In genomic region chr17:21316887-21317500, GRCh38 we compare ENCODE assay signal across 8 cellular contexts. TPM values are rescaled to one million over a fixed set of nuclear protein-coding genes. Genes with fewer than 3 reads are reported as not detected.
DNase-seq lines count a peak whose midpoint lies in the region; ATAC-seq lines count a peak whose summit lies in the region.
"Not testable (repeated sequence)": the region's sequence is repeated elsewhere in the genome, so short reads cannot be mapped to it uniquely, and the experiment has no call there.

No MANE protein-coding gene starts in this region.

- peak overlapping the region in 1 of 2 donors; percentile 38 for H3K9ac ChIP-seq in stomach smooth muscle (ENCODE audit: low read length in 2 of 2)

- not testable (repeated sequence) for H3K9me3 Mint-ChIP-seq in activated naive CD8-positive, alpha-beta T cell treated with anti-CD3 and anti-CD28 coated beads, Interleukin-2, amount 50 U/mL, for 24 hours

- intact Hi-C loops in left colon (cut with DNase I, micrococcal nuclease): not testable (repeated sequence)

- H3K27ac Mint-ChIP-seq in activated naive CD8-positive, alpha-beta T cell treated with anti-CD3 and anti-CD28 coated beads, Interleukin-2, amount 50 U/mL, for 24 hours: not testable (repeated sequence)

- H2AFZ ChIP-seq in neuron (ENCODE audit: low read depth, low read length): peak overlapping the region; percentile 61

- ATAC-seq in HG02678 (IDR thresholded peaks at IDR 0.05; ENCODE audit: unreplicated experiment) (peak; percentile 12), esophagus mucosa (peak; percentile 12), left colon (peak; percentile 10)
- peak; percentile 2 for ATAC-seq in activated naive CD8-positive, alpha-beta T cell treated with anti-CD3 and anti-CD28 coated beads, Interleukin-2, amount 50 U/mL, for 24 hours

- H3K36me3 ChIP-seq in SJCRH30; neuron (ENCODE audit: insufficient read depth, low read length); stomach smooth muscle (ENCODE audit: control insufficient read depth in 2 of 2, insufficient read depth in 2 of 2, low read length in 2 of 2): not testable (repeated sequence)

- not testable (repeated sequence) for H3K27me3 ChIP-seq in SJCRH30; neuron (ENCODE audit: insufficient read depth, low read length); stomach smooth muscle (ENCODE audit: control insufficient read depth in 1 of 2, insufficient read depth in 2 of 2, low read length in 2 of 2)

- H3K27ac ChIP-seq in SJCRH30: not testable (repeated sequence)
- peak overlapping the region; percentile 58 for H3K27ac ChIP-seq in stomach smooth muscle (ENCODE audit: low read length)

- not testable (repeated sequence) for H3K4me3 Mint-ChIP-seq in activated naive CD8-positive, alpha-beta T cell treated with anti-CD3 and anti-CD28 coated beads, Interleukin-2, amount 50 U/mL, for 24 hours

- H3K4me3 ChIP-seq in SJCRH30: peak overlapping the region; percentile 15; the same call in 1 of the 2 replicates
- H3K4me3 ChIP-seq in neuron (ENCODE audit: low read length): peak overlapping the region; percentile 34
- peak overlapping the region in 1 of 2 donors; percentile 29 for H3K4me3 ChIP-seq in stomach smooth muscle (ENCODE audit: low read length in 2 of 2)

- not testable (repeated sequence) for H3K4me1 Mint-ChIP-seq in activated naive CD8-positive, alpha-beta T cell treated with anti-CD3 and anti-CD28 coated beads, Interleukin-2, amount 50 U/mL, for 24 hours

- not testable (repeated sequence) for H3K36me3 Mint-ChIP-seq in activated naive CD8-positive, alpha-beta T cell treated with anti-CD3 and anti-CD28 coated beads, Interleukin-2, amount 50 U/mL, for 24 hours (ENCODE audit: low read depth)

- DNase-seq in EH (ENCODE audit: low read depth) (peak; percentile 30), SJCRH30 (peak; percentile 48 to 67)
- not testable (repeated sequence) for DNase-seq in activated naive CD8-positive, alpha-beta T cell treated with anti-CD3 and anti-CD28 coated beads, Interleukin-2, amount 50 U/mL, for 24 hours; left colon

- H3K9me3 ChIP-seq in SJCRH30 (replicated peaks); neuron (ENCODE audit: low read length); stomach smooth muscle (ENCODE audit: control insufficient read depth in 2 of 2, low read length in 2 of 2): not testable (repeated sequence)

- H3K27me3 Mint-ChIP-seq in activated naive CD8-positive, alpha-beta T cell treated with anti-CD3 and anti-CD28 coated beads, Interleukin-2, amount 50 U/mL, for 24 hours: not testable (repeated sequence)

- H3K4me1 ChIP-seq in SJCRH30; neuron (ENCODE audit: insufficient read depth, low read length); stomach smooth muscle (ENCODE audit: control insufficient read depth, insufficient read depth, low read length): not testable (repeated sequence)

RNA-seq across cellular contexts. Expression of gene MAP2K3, which starts 32.5 kb away (rescaled TPM):
- total RNA-seq in SJCRH30 (2014; rRNA removed; shearing (Covaris generic)): 19.4 and 20.4 TPM in 2 replicates
- total RNA-seq in esophagus mucosa: 41.3 TPM
- 10 to 100 TPM; 74.2 to 75.8 TPM for total RNA-seq in left colon

RNA-seq across cellular contexts. Expression of gene KCNJ12, which starts 59.2 kb away (rescaled TPM):
- 0.20 and 0.40 TPM in 2 replicates for total RNA-seq in SJCRH30 (2014; rRNA removed; shearing (Covaris generic))
- total RNA-seq in esophagus mucosa (not detected), left colon (1 to 10 TPM in 1 of 2 donors, under 1 TPM in 1; 0.84 to 2.5 TPM)
